Comparison of ENCODE assay signal across 28 cellular contexts in genomic region chr18:35418610-35419009, GRCh38.
"Had no signal": no experiment of that assay in that cellular context is flagged by ENCODE, and none has a peak within 500 bp of the region (broad histone marks: within the 10 kb centered on the region; RNA-seq: fewer than 3 reads in every experiment).

No MANE protein-coding gene starts in this region.

- FAIRE-seq: colon, endometrium, endothelial cell of umbilical vein, frontal cortex had no signal

- H3K27ac ChIP-seq: colonic mucosa, coronary artery, dorsolateral prefrontal cortex, epithelial cell of prostate, esophagus muscularis mucosa, esophagus squamous epithelium, foreskin keratinocyte, gastrocnemius medialis, gastroesophageal sphincter, heart left ventricle, heart right ventricle had no signal

- H3K9me3 ChIP-seq: colonic mucosa, gastrocnemius medialis had no signal

- H3K4me3 ChIP-seq: colonic mucosa, coronary artery, dorsolateral prefrontal cortex, esophagus muscularis mucosa, esophagus squamous epithelium, gastrocnemius medialis, gastroesophageal sphincter, heart left ventricle, heart right ventricle had no signal

- H3K4me1 ChIP-seq: colonic mucosa, foreskin keratinocyte, gastrocnemius medialis had no signal

- ATAC-seq: effector memory CD8-positive, alpha-beta T cell; esophagus mucosa; foreskin keratinocyte; gastrocnemius medialis; gastroesophageal sphincter; heart left ventricle; heart right ventricle had no signal

- H3K27me3 ChIP-seq: colonic mucosa, dorsolateral prefrontal cortex, esophagus muscularis mucosa, esophagus squamous epithelium, foreskin keratinocyte, gastrocnemius medialis, gastroesophageal sphincter, heart left ventricle, heart right ventricle had no signal

- DNase-seq: colonic mucosa; cortex of kidney; dermis blood vessel endothelial cell; dorsolateral prefrontal cortex; effector CD4-positive, alpha-beta T cell; effector CD8-positive, alpha-beta T cell; effector memory CD4-positive, alpha-beta T cell; effector memory CD8-positive, alpha-beta T cell; endodermal cell; erythroblast; esophagus squamous epithelium; foreskin fibroblast; foreskin keratinocyte; foreskin melanocyte; gastrocnemius medialis; glutamatergic neuron; head of caudate nucleus; heart left ventricle; heart right ventricle had no signal

- H3K36me3 ChIP-seq: colonic mucosa, esophagus muscularis mucosa, esophagus squamous epithelium, gastrocnemius medialis, gastroesophageal sphincter, heart left ventricle, heart right ventricle had no signal
